Comparison of ENCODE assay signal across 22 cellular contexts in genomic region chr19:50152578-50152977, GRCh38. TPM values are rescaled to one million over a fixed set of nuclear protein-coding genes. Genes with fewer than 3 reads are reported as not detected.
"Had no signal": no experiment of that assay in that cellular context is flagged by ENCODE, and none has a peak within 500 bp of the region (broad histone marks: within the 10 kb centered on the region; RNA-seq: fewer than 3 reads in every experiment).

No MANE protein-coding gene starts in this region.

- H3K4me3 ChIP-seq: MG63, SJCRH30, SK-N-MC had no signal

- H3K36me3 ChIP-seq: MG63, SJCRH30 had no signal

- H3K27me3 ChIP-seq: MG63, SJCRH30 had no signal

- DNase-seq: KBM-7, MG63, NCI-H1092 treated with DMSO at 0.1 percent for 48 hours, NCI-H1436, NCI-H187, NCI-H2029, NCI-H2081 treated with DMSO at 0.1 percent for 48 hours, NCI-H2171, NCI-H226, NCI-H446, NCI-H510A, NCI-H524 treated with DMSO at 0.1 percent for 48 hours, NCI-H69, NCI-H774, RPMI8226, SHP77 treated with DMSO at 0.1 percent for 48 hours, SJCRH30, T-helper 1 cell, T-helper 17 cell had no signal

- H3K27ac ChIP-seq: SJCRH30, SK-N-MC had no signal

- H3K4me1 ChIP-seq: SJCRH30 had no signal

- ATAC-seq: T-helper 17 cell had no signal

- FAIRE-seq: HTR-8/SVneo, RCC 7860 had no signal

RNA-seq across cellular contexts. Expression of gene IZUMO2, which starts 10.5 kb away (rescaled TPM):
- total RNA-seq: T-helper 17 cell had no signal

RNA-seq across cellular contexts. Expression of gene MYH14, which starts 50.8 kb away (rescaled TPM):
- total RNA-seq: T-helper 17 cell had no signal
